In the genomic region with DNA sequence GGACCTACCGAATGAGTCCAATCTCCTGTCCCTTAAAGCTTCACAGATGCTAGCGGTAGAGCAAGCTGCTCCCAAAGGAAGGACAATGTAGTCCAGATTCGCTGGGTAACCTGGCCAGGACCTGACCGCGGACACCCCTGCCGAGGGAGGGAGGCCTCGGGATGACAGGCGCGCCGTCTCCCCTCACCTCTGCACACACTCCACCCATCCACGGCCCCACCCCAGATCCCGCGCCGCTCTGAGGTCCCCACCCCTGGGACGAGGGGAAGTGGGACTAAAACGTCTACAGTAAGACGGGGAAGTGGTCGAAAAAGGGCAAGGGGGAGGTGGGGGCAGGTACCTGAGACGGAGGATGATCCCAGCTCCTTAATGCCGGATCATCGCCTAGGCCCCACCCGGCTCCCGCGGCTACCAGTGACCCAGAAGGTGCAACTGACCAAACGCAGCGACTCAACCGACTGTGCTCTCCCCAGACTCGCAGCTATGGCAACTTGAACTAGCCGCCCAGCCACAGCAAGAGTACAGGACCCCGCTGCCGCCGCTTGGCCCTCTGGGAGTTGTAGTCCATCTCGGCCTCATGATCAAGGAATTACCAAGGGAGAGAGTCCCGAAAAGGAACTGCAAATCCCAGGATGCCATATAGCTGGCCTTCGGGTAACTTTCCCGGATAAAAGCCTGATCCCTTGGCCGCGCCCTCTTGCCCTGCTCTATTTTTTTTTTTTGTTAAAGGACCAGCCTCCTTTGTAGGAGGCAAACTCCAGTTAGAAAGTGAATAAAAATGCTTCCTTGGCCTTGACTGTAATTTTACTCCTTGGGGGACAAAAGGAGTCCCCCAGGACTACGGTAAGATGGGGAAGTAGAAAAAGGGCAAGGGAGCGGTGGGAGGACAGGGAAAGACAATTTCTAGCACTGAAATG, we compare ENCODE assay signal across 1 cellular context.
A peak's percentile ranks its signal among the peaks of the same experiment; 100 is the strongest.
TF ChIP-seq lines count a peak whose summit lies in the region.

A gene (minus strand): TSS at position 498 of the 917 bp plus-strand sequence.

TF ChIP-seq in K562, 482 proteins besides CTCF, POLR2A, EP300 and RAD21 (continued from another document and continues in another):
- TF ChIP-seq, protein P1, sequence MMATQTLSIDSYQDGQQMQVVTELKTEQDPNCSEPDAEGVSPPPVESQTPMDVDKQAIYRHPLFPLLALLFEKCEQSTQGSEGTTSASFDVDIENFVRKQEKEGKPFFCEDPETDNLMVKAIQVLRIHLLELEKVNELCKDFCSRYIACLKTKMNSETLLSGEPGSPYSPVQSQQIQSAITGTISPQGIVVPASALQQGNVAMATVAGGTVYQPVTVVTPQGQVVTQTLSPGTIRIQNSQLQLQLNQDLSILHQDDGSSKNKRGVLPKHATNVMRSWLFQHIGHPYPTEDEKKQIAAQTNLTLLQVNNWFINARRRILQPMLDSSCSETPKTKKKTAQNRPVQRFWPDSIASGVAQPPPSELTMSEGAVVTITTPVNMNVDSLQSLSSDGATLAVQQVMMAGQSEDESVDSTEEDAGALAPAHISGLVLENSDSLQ (IDR thresholded peaks at IDR 0.05): peak; percentile 42; the same call in 1 of the 2 replicates
- TF ChIP-seq TGIF2 (CRISPR knock-in tag; IDR thresholded peaks at IDR 0.05) (no peak), ZNF174 (CRISPR knock-in tag; IDR thresholded peaks at IDR 0.05) (no peak), BDP1 (IDR thresholded peaks at IDR 0.05; ENCODE audit: insufficient read depth, insufficient read length) (no peak), IRF2 (CRISPR knock-in tag; IDR thresholded peaks at IDR 0.05) (no peak), KLF10 (CRISPR knock-in tag; IDR thresholded peaks at IDR 0.05) (no peak), RBFOX2 (IDR thresholded peaks at IDR 0.05; ENCODE audit: low read depth, low read length) (peak; percentile 78), RFX1 (IDR thresholded peaks at IDR 0.05) (peak; percentile 92), ZNF707 (CRISPR knock-in tag; conservative IDR thresholded peaks at IDR 0.05) (no peak), ESRRA (IDR thresholded peaks at IDR 0.05; ENCODE audit: borderline replicate concordance, low read depth) (no peak), MTA2 (IDR thresholded peaks at IDR 0.05; ENCODE audit: low read depth) (no peak), COPS2 (conservative IDR thresholded peaks at IDR 0.05) (no peak), CBFA2T3 (IDR thresholded peaks at IDR 0.05) (no peak), KHSRP (IDR thresholded peaks at IDR 0.05) (no peak), SAP30 (IDR thresholded peaks at IDR 0.05; ENCODE audit: borderline replicate concordance, insufficient read depth, low read depth, low read length, poor library complexity, severe bottlenecking) (peak; percentile 87), RBM17 (IDR thresholded peaks at IDR 0.05; ENCODE audit: borderline replicate concordance, low read depth, low read length) (no peak), CREM (IDR thresholded peaks at IDR 0.05; ENCODE audit: low read depth) (peak; percentile 44; the same call in 1 of the 2 replicates), RBBP5 (IDR thresholded peaks at IDR 0.05; ENCODE audit: borderline replicate concordance, insufficient read depth, low read length, poor library complexity, severe bottlenecking) (peak; percentile 55), POLR2H (tag; IDR thresholded peaks at IDR 0.05; ENCODE audit: low read depth) (peak; percentile 46; the same call in 1 of the 2 replicates), NFATC3 (IDR thresholded peaks at IDR 0.05) (no peak), CCNT2 (IDR thresholded peaks at IDR 0.05; ENCODE audit: borderline replicate concordance, extremely low read depth, insufficient read length, low read depth, low read length) (no peak), POLR2G (IDR thresholded peaks at IDR 0.05; ENCODE audit: low read depth, low read length) (peak; percentile 78), NFYB (IDR thresholded peaks at IDR 0.05; ENCODE audit: extremely low read depth, insufficient read length) (no peak), ZFX (CRISPR knock-in tag; IDR thresholded peaks at IDR 0.05) (peak; percentile 53), ZNF830 (CRISPR knock-in tag; IDR thresholded peaks at IDR 0.05) (no peak), TAF9B (IDR thresholded peaks at IDR 0.05; ENCODE audit: partially characterized antibody) (no peak), MCM2 (IDR thresholded peaks at IDR 0.05; ENCODE audit: low read depth) (no peak), CSDE1 (IDR thresholded peaks at IDR 0.05) (no peak), L3MBTL2 (IDR thresholded peaks at IDR 0.05) (peak; percentile 56; the same call in 1 of the 2 replicates), KDM4B (IDR thresholded peaks at IDR 0.05; ENCODE audit: borderline replicate concordance in 2 of 2, low read depth in 1 of 2) (no peak), ZNF316 (IDR thresholded peaks at IDR 0.05) (no peak), ZEB2 (IDR thresholded peaks at IDR 0.05) (0 out of 2 replicates have a peak, but pooled peaks have one; percentile 41), CBX8 (IDR thresholded peaks at IDR 0.05; ENCODE audit: borderline replicate concordance, extremely low read depth, low read depth, low read length, poor library complexity, severe bottlenecking) (no peak), SPI1 (IDR thresholded peaks at IDR 0.05; ENCODE audit: borderline replicate concordance, low read depth, low read length) (peak; percentile 18; the same call in 1 of the 2 replicates), ZBTB1 (CRISPR knock-in tag; IDR thresholded peaks at IDR 0.05; ENCODE audit: borderline replicate concordance, low read depth) (no peak)
- TF ChIP-seq, protein P2, sequence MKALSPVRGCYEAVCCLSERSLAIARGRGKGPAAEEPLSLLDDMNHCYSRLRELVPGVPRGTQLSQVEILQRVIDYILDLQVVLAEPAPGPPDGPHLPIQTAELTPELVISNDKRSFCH (CRISPR knock-in tag; IDR thresholded peaks at IDR 0.05): no peak
- TF ChIP-seq, protein P2 (tag; IDR thresholded peaks at IDR 0.05): no peak
- TF ChIP-seq, protein P3, sequence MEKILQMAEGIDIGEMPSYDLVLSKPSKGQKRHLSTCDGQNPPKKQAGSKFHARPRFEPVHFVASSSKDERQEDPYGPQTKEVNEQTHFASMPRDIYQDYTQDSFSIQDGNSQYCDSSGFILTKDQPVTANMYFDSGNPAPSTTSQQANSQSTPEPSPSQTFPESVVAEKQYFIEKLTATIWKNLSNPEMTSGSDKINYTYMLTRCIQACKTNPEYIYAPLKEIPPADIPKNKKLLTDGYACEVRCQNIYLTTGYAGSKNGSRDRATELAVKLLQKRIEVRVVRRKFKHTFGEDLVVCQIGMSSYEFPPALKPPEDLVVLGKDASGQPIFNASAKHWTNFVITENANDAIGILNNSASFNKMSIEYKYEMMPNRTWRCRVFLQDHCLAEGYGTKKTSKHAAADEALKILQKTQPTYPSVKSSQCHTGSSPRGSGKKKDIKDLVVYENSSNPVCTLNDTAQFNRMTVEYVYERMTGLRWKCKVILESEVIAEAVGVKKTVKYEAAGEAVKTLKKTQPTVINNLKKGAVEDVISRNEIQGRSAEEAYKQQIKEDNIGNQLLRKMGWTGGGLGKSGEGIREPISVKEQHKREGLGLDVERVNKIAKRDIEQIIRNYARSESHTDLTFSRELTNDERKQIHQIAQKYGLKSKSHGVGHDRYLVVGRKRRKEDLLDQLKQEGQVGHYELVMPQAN (IDR thresholded peaks at IDR 0.05; ENCODE audit: borderline replicate concordance): no peak
- TF ChIP-seq, protein P4, sequence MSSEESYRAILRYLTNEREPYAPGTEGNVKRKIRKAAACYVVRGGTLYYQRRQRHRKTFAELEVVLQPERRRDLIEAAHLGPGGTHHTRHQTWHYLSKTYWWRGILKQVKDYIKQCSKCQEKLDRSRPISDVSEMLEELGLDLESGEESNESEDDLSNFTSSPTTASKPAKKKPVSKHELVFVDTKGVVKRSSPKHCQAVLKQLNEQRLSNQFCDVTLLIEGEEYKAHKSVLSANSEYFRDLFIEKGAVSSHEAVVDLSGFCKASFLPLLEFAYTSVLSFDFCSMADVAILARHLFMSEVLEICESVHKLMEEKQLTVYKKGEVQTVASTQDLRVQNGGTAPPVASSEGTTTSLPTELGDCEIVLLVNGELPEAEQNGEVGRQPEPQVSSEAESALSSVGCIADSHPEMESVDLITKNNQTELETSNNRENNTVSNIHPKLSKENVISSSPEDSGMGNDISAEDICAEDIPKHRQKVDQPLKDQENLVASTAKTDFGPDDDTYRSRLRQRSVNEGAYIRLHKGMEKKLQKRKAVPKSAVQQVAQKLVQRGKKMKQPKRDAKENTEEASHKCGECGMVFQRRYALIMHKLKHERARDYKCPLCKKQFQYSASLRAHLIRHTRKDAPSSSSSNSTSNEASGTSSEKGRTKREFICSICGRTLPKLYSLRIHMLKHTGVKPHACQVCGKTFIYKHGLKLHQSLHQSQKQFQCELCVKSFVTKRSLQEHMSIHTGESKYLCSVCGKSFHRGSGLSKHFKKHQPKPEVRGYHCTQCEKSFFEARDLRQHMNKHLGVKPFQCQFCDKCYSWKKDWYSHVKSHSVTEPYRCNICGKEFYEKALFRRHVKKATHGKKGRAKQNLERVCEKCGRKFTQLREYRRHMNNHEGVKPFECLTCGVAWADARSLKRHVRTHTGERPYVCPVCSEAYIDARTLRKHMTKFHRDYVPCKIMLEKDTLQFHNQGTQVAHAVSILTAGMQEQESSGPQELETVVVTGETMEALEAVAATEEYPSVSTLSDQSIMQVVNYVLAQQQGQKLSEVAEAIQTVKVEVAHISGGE (CRISPR knock-in tag; IDR thresholded peaks at IDR 0.05): 0 out of 6 replicates have a peak, but pooled peaks of 1 of the 3 experiments have one; percentile 36
- TF ChIP-seq, protein P5, sequence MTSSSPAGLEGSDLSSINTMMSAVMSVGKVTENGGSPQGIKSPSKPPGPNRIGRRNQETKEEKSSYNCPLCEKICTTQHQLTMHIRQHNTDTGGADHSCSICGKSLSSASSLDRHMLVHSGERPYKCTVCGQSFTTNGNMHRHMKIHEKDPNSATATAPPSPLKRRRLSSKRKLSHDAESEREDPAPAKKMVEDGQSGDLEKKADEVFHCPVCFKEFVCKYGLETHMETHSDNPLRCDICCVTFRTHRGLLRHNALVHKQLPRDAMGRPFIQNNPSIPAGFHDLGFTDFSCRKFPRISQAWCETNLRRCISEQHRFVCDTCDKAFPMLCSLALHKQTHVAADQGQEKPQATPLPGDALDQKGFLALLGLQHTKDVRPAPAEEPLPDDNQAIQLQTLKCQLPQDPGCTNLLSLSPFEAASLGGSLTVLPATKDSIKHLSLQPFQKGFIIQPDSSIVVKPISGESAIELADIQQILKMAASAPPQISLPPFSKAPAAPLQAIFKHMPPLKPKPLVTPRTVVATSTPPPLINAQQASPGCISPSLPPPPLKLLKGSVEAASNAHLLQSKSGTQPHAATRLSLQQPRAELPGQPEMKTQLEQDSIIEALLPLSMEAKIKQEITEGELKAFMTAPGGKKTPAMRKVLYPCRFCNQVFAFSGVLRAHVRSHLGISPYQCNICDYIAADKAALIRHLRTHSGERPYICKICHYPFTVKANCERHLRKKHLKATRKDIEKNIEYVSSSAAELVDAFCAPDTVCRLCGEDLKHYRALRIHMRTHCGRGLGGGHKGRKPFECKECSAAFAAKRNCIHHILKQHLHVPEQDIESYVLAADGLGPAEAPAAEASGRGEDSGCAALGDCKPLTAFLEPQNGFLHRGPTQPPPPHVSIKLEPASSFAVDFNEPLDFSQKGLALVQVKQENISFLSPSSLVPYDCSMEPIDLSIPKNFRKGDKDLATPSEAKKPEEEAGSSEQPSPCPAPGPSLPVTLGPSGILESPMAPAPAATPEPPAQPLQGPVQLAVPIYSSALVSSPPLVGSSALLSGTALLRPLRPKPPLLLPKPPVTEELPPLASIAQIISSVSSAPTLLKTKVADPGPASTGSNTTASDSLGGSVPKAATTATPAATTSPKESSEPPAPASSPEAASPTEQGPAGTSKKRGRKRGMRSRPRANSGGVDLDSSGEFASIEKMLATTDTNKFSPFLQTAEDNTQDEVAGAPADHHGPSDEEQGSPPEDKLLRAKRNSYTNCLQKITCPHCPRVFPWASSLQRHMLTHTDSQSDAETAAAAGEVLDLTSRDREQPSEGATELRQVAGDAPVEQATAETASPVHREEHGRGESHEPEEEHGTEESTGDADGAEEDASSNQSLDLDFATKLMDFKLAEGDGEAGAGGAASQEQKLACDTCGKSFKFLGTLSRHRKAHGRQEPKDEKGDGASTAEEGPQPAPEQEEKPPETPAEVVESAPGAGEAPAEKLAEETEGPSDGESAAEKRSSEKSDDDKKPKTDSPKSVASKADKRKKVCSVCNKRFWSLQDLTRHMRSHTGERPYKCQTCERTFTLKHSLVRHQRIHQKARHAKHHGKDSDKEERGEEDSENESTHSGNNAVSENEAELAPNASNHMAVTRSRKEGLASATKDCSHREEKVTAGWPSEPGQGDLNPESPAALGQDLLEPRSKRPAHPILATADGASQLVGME (CRISPR knock-in tag; IDR thresholded peaks at IDR 0.05): no peak
- TF ChIP-seq, protein P6, sequence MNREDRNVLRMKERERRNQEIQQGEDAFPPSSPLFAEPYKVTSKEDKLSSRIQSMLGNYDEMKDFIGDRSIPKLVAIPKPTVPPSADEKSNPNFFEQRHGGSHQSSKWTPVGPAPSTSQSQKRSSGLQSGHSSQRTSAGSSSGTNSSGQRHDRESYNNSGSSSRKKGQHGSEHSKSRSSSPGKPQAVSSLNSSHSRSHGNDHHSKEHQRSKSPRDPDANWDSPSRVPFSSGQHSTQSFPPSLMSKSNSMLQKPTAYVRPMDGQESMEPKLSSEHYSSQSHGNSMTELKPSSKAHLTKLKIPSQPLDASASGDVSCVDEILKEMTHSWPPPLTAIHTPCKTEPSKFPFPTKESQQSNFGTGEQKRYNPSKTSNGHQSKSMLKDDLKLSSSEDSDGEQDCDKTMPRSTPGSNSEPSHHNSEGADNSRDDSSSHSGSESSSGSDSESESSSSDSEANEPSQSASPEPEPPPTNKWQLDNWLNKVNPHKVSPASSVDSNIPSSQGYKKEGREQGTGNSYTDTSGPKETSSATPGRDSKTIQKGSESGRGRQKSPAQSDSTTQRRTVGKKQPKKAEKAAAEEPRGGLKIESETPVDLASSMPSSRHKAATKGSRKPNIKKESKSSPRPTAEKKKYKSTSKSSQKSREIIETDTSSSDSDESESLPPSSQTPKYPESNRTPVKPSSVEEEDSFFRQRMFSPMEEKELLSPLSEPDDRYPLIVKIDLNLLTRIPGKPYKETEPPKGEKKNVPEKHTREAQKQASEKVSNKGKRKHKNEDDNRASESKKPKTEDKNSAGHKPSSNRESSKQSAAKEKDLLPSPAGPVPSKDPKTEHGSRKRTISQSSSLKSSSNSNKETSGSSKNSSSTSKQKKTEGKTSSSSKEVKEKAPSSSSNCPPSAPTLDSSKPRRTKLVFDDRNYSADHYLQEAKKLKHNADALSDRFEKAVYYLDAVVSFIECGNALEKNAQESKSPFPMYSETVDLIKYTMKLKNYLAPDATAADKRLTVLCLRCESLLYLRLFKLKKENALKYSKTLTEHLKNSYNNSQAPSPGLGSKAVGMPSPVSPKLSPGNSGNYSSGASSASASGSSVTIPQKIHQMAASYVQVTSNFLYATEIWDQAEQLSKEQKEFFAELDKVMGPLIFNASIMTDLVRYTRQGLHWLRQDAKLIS (CRISPR knock-in tag; IDR thresholded peaks at IDR 0.05): no peak
